Comparison of ENCODE assay signal across 1 cellular context in genomic region chr16:75559564-75560372, GRCh38.
TF ChIP-seq lines count a peak whose summit lies in the region.

No MANE protein-coding gene starts in this region.

TF ChIP-seq in K562, 482 proteins besides CTCF, POLR2A, EP300 and RAD21 (continued from another document):
- TF ChIP-seq CHD7 (IDR thresholded peaks at IDR 0.05; ENCODE audit: low read depth, low read length) = no peak
- no peak for TF ChIP-seq TRIM28 (IDR thresholded peaks at IDR 0.05)
